1 cellular context compared by ENCODE assay signal in the genomic region with DNA sequence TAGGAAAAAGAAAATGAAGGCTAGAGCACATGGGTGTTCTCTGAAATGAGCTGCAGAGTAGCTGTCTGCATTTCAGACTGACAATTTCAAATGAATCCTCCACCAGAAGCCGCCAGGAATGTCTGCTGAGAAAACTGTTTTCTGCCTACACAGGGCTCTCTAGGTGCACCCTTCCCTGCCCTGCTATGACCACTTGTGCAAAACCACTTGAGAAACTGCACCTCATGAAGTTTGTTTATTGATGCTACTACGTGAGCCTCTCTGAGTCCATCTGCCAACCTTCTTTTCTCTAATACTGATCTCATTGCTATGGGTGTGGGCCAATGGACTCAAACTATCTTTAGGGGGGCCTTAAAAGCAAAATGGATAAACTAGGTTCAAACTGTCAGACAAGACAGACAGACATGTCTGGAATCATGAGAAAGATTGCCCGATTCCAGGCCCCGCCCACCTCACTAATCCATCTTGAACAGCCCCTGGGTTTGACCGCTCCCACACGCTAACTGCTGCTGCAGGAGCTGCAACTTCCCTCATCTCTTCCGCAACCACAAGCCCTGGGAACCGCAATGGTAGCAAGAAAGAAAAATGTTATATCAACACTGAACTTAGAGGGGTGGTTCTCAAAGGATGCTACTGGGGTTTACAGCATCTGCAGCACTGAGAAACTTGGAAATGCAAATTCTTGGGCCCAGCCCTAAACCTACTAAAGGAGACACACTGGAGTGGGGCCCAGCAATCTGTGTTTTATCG.
TF ChIP-seq lines count a peak whose summit lies in the region.

No MANE protein-coding gene starts in this region.

TF ChIP-seq in K562, 482 proteins besides CTCF, POLR2A, EP300 and RAD21 (continued from another document and continues in another):
- TF ChIP-seq, protein P1, sequence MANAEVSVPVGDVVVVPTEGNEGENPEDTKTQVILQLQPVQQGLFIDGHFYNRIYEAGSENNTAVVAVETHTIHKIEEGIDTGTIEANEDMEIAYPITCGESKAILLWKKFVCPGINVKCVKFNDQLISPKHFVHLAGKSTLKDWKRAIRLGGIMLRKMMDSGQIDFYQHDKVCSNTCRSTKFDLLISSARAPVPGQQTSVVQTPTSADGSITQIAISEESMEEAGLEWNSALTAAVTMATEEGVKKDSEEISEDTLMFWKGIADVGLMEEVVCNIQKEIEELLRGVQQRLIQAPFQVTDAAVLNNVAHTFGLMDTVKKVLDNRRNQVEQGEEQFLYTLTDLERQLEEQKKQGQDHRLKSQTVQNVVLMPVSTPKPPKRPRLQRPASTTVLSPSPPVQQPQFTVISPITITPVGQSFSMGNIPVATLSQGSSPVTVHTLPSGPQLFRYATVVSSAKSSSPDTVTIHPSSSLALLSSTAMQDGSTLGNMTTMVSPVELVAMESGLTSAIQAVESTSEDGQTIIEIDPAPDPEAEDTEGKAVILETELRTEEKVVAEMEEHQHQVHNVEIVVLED (CRISPR knock-in tag; IDR thresholded peaks at IDR 0.05) = no peak
- TF ChIP-seq JUNB (CRISPR knock-in tag; conservative IDR thresholded peaks at IDR 0.05) (no peak), BRCA1 (IDR thresholded peaks at IDR 0.05) (no peak), BRCA1 (CRISPR knock-in tag; IDR thresholded peaks at IDR 0.05) (no peak), ESRRA (IDR thresholded peaks at IDR 0.05; ENCODE audit: borderline replicate concordance, low read depth) (peak; percentile 83; the same call in 1 of the 2 replicates), CHCHD3 (CRISPR knock-in tag; IDR thresholded peaks at IDR 0.05) (no peak), ARNT (IDR thresholded peaks at IDR 0.05) (no peak), TBP (optimal IDR thresholded peaks at IDR 0.05; ENCODE audit: low read depth, low read length) (no peak), HDAC2 (IDR thresholded peaks at IDR 0.05) (no peak; the same call in 1 of the 2 replicates), STAT5B (CRISPR knock-in tag; IDR thresholded peaks at IDR 0.05) (no peak), WHSC1 (IDR thresholded peaks at IDR 0.05; ENCODE audit: low read length) (no peak), TCFL5 (CRISPR knock-in tag; conservative IDR thresholded peaks at IDR 0.05) (no peak), ZKSCAN8 (CRISPR knock-in tag; IDR thresholded peaks at IDR 0.05) (peak; percentile 51; the same call in 1 of the 2 replicates), BCL6 (CRISPR knock-in tag; IDR thresholded peaks at IDR 0.05) (no peak), SMAD1 (IDR thresholded peaks at IDR 0.05; ENCODE audit: low read depth, low read length, partially characterized antibody) (no peak), SOX6 (IDR thresholded peaks at IDR 0.05) (no peak; the same call in 1 of the 2 replicates), NFYB (IDR thresholded peaks at IDR 0.05; ENCODE audit: extremely low read depth, insufficient read length) (no peak), ZNF263 (CRISPR knock-in tag; IDR thresholded peaks at IDR 0.05; ENCODE audit: borderline replicate concordance) (no peak), SIN3B (IDR thresholded peaks at IDR 0.05; ENCODE audit: low read depth) (no peak), RFX1 (IDR thresholded peaks at IDR 0.05) (no peak), ZBTB1 (CRISPR knock-in tag; IDR thresholded peaks at IDR 0.05; ENCODE audit: borderline replicate concordance, low read depth) (0 out of 2 replicates have a peak, but pooled peaks have one; percentile 52), HCFC1 (IDR thresholded peaks at IDR 0.05; ENCODE audit: low read depth, low read length) (no peak), ZNF184 (CRISPR knock-in tag; IDR thresholded peaks at IDR 0.05) (no peak), MBD2 (IDR thresholded peaks at IDR 0.05; ENCODE audit: borderline replicate concordance, low read depth) (no peak), FOXK2 (conservative IDR thresholded peaks at IDR 0.05 in 1 of 2, IDR thresholded peaks at IDR 0.05 in 1 of 2; ENCODE audit: low read depth in 2 of 2) (peak; percentile 37 to 41; a peak in 1 of 4 replicates), NFRKB (IDR thresholded peaks at IDR 0.05; ENCODE audit: low read depth) (no peak), KDM1A (IDR thresholded peaks at IDR 0.05) (peak; percentile 66 to 71; a peak in 3 of 4 replicates), CHD4 (IDR thresholded peaks at IDR 0.05; ENCODE audit: insufficient read depth, insufficient replicate concordance, low read depth, low read length, poor library complexity, severe bottlenecking) (no peak), DACH1 (IDR thresholded peaks at IDR 0.05; ENCODE audit: partially characterized antibody) (no peak), NR2C1 (IDR thresholded peaks at IDR 0.05) (no peak), NR2C1 (tag; IDR thresholded peaks at IDR 0.05) (no peak), ZNF644 (tag; IDR thresholded peaks at IDR 0.05; ENCODE audit: low read depth) (no peak), NFE2L1 (tag; IDR thresholded peaks at IDR 0.05; ENCODE audit: borderline replicate concordance, low read depth) (no peak), SMAD4 (CRISPR knock-in tag; conservative IDR thresholded peaks at IDR 0.05) (peak; percentile 66)
- TF ChIP-seq, protein P2, sequence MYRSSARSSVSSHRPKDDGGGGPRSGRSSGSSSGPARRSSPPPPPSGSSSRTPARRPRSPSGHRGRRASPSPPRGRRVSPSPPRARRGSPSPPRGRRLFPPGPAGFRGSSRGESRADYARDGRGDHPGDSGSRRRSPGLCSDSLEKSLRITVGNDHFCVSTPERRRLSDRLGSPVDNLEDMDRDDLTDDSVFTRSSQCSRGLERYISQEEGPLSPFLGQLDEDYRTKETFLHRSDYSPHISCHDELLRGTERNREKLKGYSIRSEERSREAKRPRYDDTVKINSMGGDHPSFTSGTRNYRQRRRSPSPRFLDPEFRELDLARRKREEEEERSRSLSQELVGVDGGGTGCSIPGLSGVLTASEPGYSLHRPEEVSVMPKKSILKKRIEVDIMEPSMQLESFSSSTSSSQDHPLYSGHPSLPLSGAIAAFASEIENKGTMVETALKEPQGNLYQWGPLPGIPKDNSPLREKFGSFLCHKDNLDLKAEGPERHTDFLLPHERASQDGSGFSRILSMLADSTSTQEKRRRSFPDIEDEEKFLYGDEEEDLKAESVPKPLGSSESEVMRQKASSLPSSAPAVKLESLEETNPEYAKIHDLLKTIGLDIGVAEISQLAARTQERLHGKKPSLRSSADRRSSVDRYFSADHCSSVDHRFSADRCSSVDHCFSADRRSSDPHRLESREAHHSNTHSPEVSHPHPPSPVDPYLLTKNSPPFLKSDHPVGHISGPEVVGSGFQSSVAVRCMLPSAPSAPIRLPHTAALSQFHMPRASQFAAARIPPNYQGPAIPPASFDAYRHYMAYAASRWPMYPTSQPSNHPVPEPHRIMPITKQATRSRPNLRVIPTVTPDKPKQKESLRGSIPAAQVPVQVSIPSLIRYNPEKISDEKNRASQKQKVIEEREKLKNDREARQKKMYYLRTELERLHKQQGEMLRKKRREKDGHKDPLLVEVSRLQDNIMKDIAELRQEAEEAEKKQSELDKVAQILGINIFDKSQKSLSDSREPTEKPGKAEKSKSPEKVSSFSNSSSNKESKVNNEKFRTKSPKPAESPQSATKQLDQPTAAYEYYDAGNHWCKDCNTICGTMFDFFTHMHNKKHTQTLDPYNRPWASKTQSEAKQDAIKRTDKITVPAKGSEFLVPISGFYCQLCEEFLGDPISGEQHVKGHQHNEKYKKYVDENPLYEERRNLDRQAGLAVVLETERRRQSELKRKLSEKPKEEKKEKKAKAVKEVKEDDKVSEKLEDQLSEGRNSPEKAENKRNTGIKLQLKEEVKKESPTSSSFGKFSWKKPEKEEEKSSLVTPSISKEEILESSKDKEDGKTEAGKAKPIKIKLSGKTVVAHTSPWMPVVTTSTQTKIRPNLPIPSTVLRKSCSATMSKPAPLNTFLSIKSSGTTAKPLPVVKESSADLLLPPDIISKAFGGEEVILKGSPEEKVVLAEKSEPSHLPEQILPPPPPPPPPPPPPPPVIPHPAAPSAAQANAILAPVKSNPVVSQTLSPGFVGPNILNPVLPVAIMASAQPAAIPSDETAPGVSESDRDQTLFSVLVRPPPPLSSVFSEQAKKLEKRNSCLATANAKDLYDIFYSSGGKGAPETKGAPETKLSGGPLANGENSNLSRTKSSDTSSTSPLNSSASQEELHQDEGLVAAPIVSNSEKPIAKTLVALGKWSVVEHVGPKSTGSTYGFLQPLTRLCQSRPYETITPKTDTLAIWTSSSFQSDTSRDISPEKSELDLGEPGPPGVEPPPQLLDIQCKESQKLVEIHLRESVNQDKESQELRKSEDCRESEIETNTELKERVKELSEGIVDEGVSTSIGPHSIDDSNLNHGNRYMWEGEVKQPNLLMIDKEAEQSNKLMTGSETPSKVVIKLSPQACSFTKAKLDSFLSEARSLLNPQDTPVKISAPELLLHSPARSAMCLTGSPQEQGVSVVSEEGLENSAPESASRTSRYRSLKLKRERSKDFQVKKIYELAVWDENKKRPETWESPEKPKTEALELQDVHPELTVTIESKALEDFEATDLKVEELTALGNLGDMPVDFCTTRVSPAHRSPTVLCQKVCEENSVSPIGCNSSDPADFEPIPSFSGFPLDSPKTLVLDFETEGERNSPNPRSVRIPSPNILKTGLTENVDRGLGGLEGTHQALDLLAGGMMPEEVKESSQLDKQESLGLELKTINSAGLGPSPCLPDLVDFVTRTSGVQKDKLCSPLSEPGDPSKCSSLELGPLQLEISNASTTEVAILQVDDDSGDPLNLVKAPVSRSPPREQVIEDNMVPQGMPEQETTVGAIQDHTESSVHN (IDR thresholded peaks at IDR 0.05; ENCODE audit: borderline replicate concordance in 1 of 2, low read depth in 1 of 2) = no peak
- TF ChIP-seq, protein P3, sequence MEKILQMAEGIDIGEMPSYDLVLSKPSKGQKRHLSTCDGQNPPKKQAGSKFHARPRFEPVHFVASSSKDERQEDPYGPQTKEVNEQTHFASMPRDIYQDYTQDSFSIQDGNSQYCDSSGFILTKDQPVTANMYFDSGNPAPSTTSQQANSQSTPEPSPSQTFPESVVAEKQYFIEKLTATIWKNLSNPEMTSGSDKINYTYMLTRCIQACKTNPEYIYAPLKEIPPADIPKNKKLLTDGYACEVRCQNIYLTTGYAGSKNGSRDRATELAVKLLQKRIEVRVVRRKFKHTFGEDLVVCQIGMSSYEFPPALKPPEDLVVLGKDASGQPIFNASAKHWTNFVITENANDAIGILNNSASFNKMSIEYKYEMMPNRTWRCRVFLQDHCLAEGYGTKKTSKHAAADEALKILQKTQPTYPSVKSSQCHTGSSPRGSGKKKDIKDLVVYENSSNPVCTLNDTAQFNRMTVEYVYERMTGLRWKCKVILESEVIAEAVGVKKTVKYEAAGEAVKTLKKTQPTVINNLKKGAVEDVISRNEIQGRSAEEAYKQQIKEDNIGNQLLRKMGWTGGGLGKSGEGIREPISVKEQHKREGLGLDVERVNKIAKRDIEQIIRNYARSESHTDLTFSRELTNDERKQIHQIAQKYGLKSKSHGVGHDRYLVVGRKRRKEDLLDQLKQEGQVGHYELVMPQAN (IDR thresholded peaks at IDR 0.05; ENCODE audit: borderline replicate concordance) = no peak
- TF ChIP-seq, protein P4, sequence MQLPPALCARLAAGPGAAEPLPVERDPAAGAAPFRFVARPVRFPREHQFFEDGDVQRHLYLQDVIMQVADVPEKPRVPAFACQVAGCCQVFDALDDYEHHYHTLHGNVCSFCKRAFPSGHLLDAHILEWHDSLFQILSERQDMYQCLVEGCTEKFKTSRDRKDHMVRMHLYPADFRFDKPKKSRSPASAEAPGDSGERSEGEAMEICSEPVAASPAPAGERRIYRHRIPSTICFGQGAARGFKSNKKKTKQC (CRISPR knock-in tag; IDR thresholded peaks at IDR 0.05) = no peak
- TF ChIP-seq, protein P5, sequence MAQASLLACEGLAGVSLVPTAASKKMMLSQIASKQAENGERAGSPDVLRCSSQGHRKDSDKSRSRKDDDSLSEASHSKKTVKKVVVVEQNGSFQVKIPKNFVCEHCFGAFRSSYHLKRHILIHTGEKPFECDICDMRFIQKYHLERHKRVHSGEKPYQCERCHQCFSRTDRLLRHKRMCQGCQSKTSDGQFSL (CRISPR knock-in tag; IDR thresholded peaks at IDR 0.05) = no peak
- TF ChIP-seq, protein P5 (tag; IDR thresholded peaks at IDR 0.05) = no peak
- TF ChIP-seq, protein P6, sequence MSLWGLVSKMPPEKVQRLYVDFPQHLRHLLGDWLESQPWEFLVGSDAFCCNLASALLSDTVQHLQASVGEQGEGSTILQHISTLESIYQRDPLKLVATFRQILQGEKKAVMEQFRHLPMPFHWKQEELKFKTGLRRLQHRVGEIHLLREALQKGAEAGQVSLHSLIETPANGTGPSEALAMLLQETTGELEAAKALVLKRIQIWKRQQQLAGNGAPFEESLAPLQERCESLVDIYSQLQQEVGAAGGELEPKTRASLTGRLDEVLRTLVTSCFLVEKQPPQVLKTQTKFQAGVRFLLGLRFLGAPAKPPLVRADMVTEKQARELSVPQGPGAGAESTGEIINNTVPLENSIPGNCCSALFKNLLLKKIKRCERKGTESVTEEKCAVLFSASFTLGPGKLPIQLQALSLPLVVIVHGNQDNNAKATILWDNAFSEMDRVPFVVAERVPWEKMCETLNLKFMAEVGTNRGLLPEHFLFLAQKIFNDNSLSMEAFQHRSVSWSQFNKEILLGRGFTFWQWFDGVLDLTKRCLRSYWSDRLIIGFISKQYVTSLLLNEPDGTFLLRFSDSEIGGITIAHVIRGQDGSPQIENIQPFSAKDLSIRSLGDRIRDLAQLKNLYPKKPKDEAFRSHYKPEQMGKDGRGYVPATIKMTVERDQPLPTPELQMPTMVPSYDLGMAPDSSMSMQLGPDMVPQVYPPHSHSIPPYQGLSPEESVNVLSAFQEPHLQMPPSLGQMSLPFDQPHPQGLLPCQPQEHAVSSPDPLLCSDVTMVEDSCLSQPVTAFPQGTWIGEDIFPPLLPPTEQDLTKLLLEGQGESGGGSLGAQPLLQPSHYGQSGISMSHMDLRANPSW (CRISPR knock-in tag; IDR thresholded peaks at IDR 0.05) = no peak
- TF ChIP-seq, protein P7, sequence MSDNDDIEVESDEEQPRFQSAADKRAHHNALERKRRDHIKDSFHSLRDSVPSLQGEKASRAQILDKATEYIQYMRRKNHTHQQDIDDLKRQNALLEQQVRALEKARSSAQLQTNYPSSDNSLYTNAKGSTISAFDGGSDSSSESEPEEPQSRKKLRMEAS (CRISPR knock-in tag; IDR thresholded peaks at IDR 0.05) = no peak
- TF ChIP-seq, protein P8, sequence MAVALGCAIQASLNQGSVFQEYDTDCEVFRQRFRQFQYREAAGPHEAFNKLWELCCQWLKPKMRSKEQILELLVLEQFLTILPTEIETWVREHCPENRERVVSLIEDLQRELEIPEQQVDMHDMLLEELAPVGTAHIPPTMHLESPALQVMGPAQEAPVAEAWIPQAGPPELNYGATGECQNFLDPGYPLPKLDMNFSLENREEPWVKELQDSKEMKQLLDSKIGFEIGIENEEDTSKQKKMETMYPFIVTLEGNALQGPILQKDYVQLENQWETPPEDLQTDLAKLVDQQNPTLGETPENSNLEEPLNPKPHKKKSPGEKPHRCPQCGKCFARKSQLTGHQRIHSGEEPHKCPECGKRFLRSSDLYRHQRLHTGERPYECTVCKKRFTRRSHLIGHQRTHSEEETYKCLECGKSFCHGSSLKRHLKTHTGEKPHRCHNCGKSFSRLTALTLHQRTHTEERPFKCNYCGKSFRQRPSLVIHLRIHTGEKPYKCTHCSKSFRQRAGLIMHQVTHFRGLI (CRISPR knock-in tag; IDR thresholded peaks at IDR 0.05) = no peak
